Comparison of ENCODE assay signal across 26 cellular contexts in the genomic region with DNA sequence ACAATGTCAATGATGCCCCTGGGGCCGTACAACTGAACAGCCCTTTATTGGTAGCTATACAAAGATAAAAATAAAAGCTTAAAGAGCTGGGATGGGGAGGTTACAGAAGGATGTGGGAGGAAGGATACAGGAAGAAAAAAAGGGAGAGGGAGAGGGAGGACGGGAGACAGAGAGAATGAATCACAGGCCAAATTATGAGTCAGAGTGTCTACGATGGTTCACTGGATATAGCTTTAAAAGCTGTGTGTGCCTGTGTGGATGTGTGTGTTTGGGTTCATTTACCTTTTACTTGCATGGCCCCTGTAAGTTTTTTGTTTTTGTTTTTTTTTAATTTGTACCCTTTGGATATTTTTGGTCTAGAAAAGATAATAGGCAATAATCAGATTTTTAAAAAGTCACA.
DNase-seq lines count a peak whose midpoint lies in the region; ATAC-seq and TF ChIP-seq lines count a peak whose summit lies in the region.
"Had no signal": no experiment of that assay in that cellular context is flagged by ENCODE, and none has a peak within 500 bp of the region (broad histone marks: within the 10 kb centered on the region; RNA-seq: fewer than 3 reads in every experiment).

No MANE protein-coding gene starts in this region.

- H3K4me1 Mint-ChIP-seq in activated T-helper 1 cell treated with anti-CD3 and anti-CD28 coated beads, Interleukin-12 subunit alpha, Interleukin-12 subunit beta, Interleukin-2, Interleukin-4 antibody, amounts not matched to agents 30 ng/mL and 10 ng/mL and 1 ng/mL, durations not matched to agents 14 hours and 24 hours and 36 hours (ENCODE audit: low read depth): no peaks in the 10 kb centered on the region
- H3K4me1 Mint-ChIP-seq: activated B cell treated with CpG ODN at 0.5 μM for 24 hours, naive B cell had no signal

- no peaks in the 10 kb centered on the region for H3K36me3 Mint-ChIP-seq in activated T-helper 1 cell treated with anti-CD3 and anti-CD28 coated beads, Interleukin-12 subunit alpha, Interleukin-12 subunit beta, Interleukin-2, Interleukin-4 antibody, amounts not matched to agents 30 ng/mL and 10 ng/mL and 1 ng/mL, durations not matched to agents 14 hours and 24 hours and 36 hours (ENCODE audit: low read depth)
- H3K36me3 Mint-ChIP-seq: CD14-positive monocyte, naive B cell had no signal

- ATAC-seq in GM21717 (IDR thresholded peaks at IDR 0.05; ENCODE audit: unreplicated experiment) (no peak), GM21390 (IDR thresholded peaks at IDR 0.05; ENCODE audit: unreplicated experiment) (no peak)
- ATAC-seq: sciatic nerve had no signal

- DNase-seq in NCI-H748 (lab: John Stamatoyannopoulos, UW; ENCODE audit: unreplicated experiment) (peak; percentile 45), NCI-H748 treated with DMSO at 0.1 percent for 48 hours (lab: John Stamatoyannopoulos, UW) (no peak), RPMI7951 (ENCODE audit: low read depth) (peak; percentile 38), fibroblast of pulmonary artery (ENCODE audit: low read depth) (peak; percentile 17), caudate nucleus (lab: John Stamatoyannopoulos, UW) (no peak)
- DNase-seq in activated T-helper 1 cell treated with anti-CD3 and anti-CD28 coated beads, Interleukin-12 subunit alpha, Interleukin-12 subunit beta, Interleukin-2, Interleukin-4 antibody, amounts not matched to agents 30 ng/mL and 10 ng/mL and 1 ng/mL, durations not matched to agents 14 hours and 24 hours and 36 hours (ENCODE audit: low spot score): no peak
- DNase-seq: activated B cell treated with CpG ODN at 0.5 μM for 24 hours; activated CD8-positive, alpha-beta memory T cell treated with anti-CD3 and anti-CD28 coated beads for 24 hours; activated naive CD4-positive, alpha-beta T cell treated with anti-CD3 and anti-CD28 coated beads, Interleukin-2, amount 50 U/mL, for 16 hours; activated T-cell treated with anti-CD3 and anti-CD28 coated beads, Interleukin-2, amount 50 U/mL, for 48 hours; colonic mucosa; DMS79; foreskin fibroblast; hippocampal formation; naive B cell; NCI-H1092; NCI-H2081 treated with DMSO at 0.1 percent for 48 hours; NCI-H526; OCI-M1; ovary; stimulated activated naive CD4-positive, alpha-beta T cell treated with Interleukin-2 at 50 U/mL for 16 hours had no signal

- no peak overlapping the region for H3K4me3 Mint-ChIP-seq in activated T-helper 1 cell treated with anti-CD3 and anti-CD28 coated beads, Interleukin-12 subunit alpha, Interleukin-12 subunit beta, Interleukin-2, Interleukin-4 antibody, amounts not matched to agents 30 ng/mL and 10 ng/mL and 1 ng/mL, durations not matched to agents 14 hours and 24 hours and 36 hours
- H3K4me3 Mint-ChIP-seq: activated B cell treated with CpG ODN at 0.5 μM for 24 hours, CD14-positive monocyte, naive B cell had no signal

- H3K27ac Mint-ChIP-seq in activated T-helper 1 cell treated with anti-CD3 and anti-CD28 coated beads, Interleukin-12 subunit alpha, Interleukin-12 subunit beta, Interleukin-2, Interleukin-4 antibody, amounts not matched to agents 30 ng/mL and 10 ng/mL and 1 ng/mL, durations not matched to agents 14 hours and 24 hours and 36 hours: no peak overlapping the region
- H3K27ac Mint-ChIP-seq: activated B cell treated with CpG ODN at 0.5 μM for 24 hours, naive B cell had no signal

- H3K27ac ChIP-seq in caudate nucleus (ENCODE audit: low read depth, low read length): no peak overlapping the region
- H3K27ac ChIP-seq: colonic mucosa, KMS-11, ovary had no signal

- H3K4me3 ChIP-seq in fibroblast of pulmonary artery (replicated peaks; ENCODE audit: low read depth, low read length): no peak overlapping the region
- H3K4me3 ChIP-seq: colonic mucosa, ovary had no signal

- TF ChIP-seq CTCF in fibroblast of pulmonary artery (IDR thresholded peaks at IDR 0.05; ENCODE audit: low read length, missing control alignments): no peak

- intact Hi-C loops in activated T-helper 1 cell treated with anti-CD3 and anti-CD28 coated beads, Interleukin-12 subunit alpha, Interleukin-12 subunit beta, Interleukin-2, Interleukin-4 antibody, amounts not matched to agents 30 ng/mL and 10 ng/mL and 1 ng/mL, durations not matched to agents 14 hours and 24 hours and 36 hours (cut with micrococcal nuclease): loop anchor here (10.0 kb wide), 1 partner anchor 458 kb away; no protein-coding TSS in a partner anchor

- peaks cover 4% of the 10 kb centered on the region for H3K27me3 Mint-ChIP-seq in activated T-helper 1 cell treated with anti-CD3 and anti-CD28 coated beads, Interleukin-12 subunit alpha, Interleukin-12 subunit beta, Interleukin-2, Interleukin-4 antibody, amounts not matched to agents 30 ng/mL and 10 ng/mL and 1 ng/mL, durations not matched to agents 14 hours and 24 hours and 36 hours (ENCODE audit: insufficient read depth)

- H3K9me3 Mint-ChIP-seq in activated T-helper 1 cell treated with anti-CD3 and anti-CD28 coated beads, Interleukin-12 subunit alpha, Interleukin-12 subunit beta, Interleukin-2, Interleukin-4 antibody, amounts not matched to agents 30 ng/mL and 10 ng/mL and 1 ng/mL, durations not matched to agents 14 hours and 24 hours and 36 hours: no peaks in the 10 kb centered on the region
- H3K9me3 Mint-ChIP-seq: activated B cell treated with CpG ODN at 0.5 μM for 24 hours, CD14-positive monocyte had no signal

Comparison
In these comparisons a context has a peak if more than half of its experiments do, and no peak if none do; other contexts are left out.
1. DNase-seq: peak in NCI-H748 (single experiment), RPMI7951 (single experiment) and fibroblast of pulmonary artery (single experiment); none in NCI-H748 treated with DMSO at 0.1 percent for 48 hours (single experiment), activated T-helper 1 cell treated with anti-CD3 and anti-CD28 coated beads, Interleukin-12 subunit alpha, Interleukin-12 subunit beta, Interleukin-2, Interleukin-4 antibody, amounts not matched to agents 30 ng/mL and 10 ng/mL and 1 ng/mL, durations not matched to agents 14 hours and 24 hours and 36 hours (single experiment) and caudate nucleus (0 of 61).